In genomic region chr18:461762-462161, GRCh38 we compare ENCODE assay signal across 9 cellular contexts. TPM values are rescaled to one million over a fixed set of nuclear protein-coding genes. Genes with fewer than 3 reads are reported as not detected.
"Had no signal": no experiment of that assay in that cellular context is flagged by ENCODE, and none has a peak within 500 bp of the region (broad histone marks: within the 10 kb centered on the region; RNA-seq: fewer than 3 reads in every experiment).

No MANE protein-coding gene starts in this region.

- DNase-seq: KG1 had no signal

- H3K36me3 ChIP-seq: HAP-1 had no signal

- H3K4me2 ChIP-seq: GM23338 had no signal

- H3K4me1 ChIP-seq: HAP-1 had no signal

- ATAC-seq: GM23338, HCT116 had no signal

- FAIRE-seq: H1, H54, HTR-8/SVneo had no signal

- H2AFZ ChIP-seq: GM23338 had no signal

- H3K4me3 ChIP-seq: GM23338, HAP-1 had no signal

- H3K9me3 ChIP-seq: HAP-1 had no signal

RNA-seq across cellular contexts. Expression of gene COLEC12, which starts 38.7 kb away (rescaled TPM):
- total RNA-seq: HT-29 had no signal
- polyA plus RNA-seq: IgD-negative memory B cell had no signal
